Comparison of ENCODE assay signal across 1 cellular context in the genomic region with DNA sequence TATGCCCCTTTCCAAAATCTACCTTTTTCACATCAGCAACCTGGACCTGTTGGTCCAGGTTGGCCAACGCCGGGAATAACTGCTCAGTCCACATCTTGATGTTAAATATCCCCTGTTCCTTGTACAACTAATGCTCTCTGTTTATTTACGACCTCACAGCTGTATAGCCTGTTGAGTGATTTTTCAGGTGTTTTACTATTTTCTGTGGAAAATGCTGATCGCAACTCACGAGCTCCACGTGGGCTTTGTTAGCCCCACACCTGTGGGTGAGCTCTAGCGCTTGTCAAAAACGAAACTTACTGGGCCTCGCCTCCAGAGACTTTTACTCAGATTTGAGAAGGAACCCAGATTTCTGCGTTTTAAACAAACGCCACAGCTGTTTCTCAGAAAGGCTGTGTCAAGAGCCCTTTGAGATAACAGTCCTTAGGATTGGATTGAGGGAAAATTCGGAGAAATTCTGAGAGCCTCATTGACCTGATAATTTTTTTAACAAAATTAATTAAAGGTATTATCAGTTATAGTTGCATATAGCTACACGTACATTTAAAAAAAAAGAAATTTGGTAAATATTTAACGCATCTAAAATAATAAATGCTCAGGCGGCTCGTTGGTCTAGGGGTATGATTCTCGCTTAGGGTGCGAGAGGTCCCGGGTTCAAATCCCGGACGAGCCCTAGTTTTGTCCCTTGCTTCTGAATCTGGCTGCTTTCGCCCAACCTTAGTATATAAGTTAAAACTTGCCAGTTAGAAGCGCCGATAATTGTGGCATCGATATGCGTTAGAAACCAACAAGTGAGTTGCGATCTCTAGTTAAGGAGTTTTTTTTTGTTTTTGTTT.
TF ChIP-seq lines count a peak whose summit lies in the region.

No MANE protein-coding gene starts in this region.

TF ChIP-seq in HepG2, 621 proteins besides CTCF, POLR2A, EP300 and RAD21 (continued from another document and continues in another):
- TF ChIP-seq RELA (CRISPR knock-in tag; IDR thresholded peaks at IDR 0.05) (no peak), FIP1L1 (IDR thresholded peaks at IDR 0.05; ENCODE audit: borderline replicate concordance, insufficient read depth, low read depth, low read length) (no peak), ZKSCAN1 (IDR thresholded peaks at IDR 0.05; ENCODE audit: low read length) (0 out of 2 replicates have a peak, but pooled peaks have one; percentile 21), SRF (IDR thresholded peaks at IDR 0.05; ENCODE audit: low read depth, low read length) (no peak), ZNF510 (CRISPR knock-in tag; IDR thresholded peaks at IDR 0.05; ENCODE audit: low read depth) (no peak), TRIM24 (CRISPR knock-in tag; IDR thresholded peaks at IDR 0.05) (no peak), DPF2 (CRISPR knock-in tag; IDR thresholded peaks at IDR 0.05; ENCODE audit: borderline replicate concordance, low read depth) (no peak), ZNF256 (CRISPR knock-in tag; conservative IDR thresholded peaks at IDR 0.05) (no peak), ZNF607 (CRISPR knock-in tag; IDR thresholded peaks at IDR 0.05; ENCODE audit: borderline replicate concordance) (no peak), BRD4 (CRISPR knock-in tag; IDR thresholded peaks at IDR 0.05) (no peak), TBX2 (CRISPR knock-in tag; IDR thresholded peaks at IDR 0.05; ENCODE audit: borderline replicate concordance) (no peak), HCFC1 (IDR thresholded peaks at IDR 0.05; ENCODE audit: low read depth, low read length) (no peak), ELF1 (CRISPR knock-in tag; IDR thresholded peaks at IDR 0.05) (no peak), HHEX (CRISPR knock-in tag; IDR thresholded peaks at IDR 0.05) (no peak), ZNF337 (CRISPR knock-in tag; IDR thresholded peaks at IDR 0.05; ENCODE audit: borderline replicate concordance, low read depth) (no peak), SPEN (CRISPR knock-in tag; IDR thresholded peaks at IDR 0.05; ENCODE audit: low read depth) (no peak), ARNTL (CRISPR knock-in tag; IDR thresholded peaks at IDR 0.05) (no peak), THAP11 (CRISPR knock-in tag; IDR thresholded peaks at IDR 0.05) (peak; percentile 6; the same call in 1 of the 2 replicates), ZNF331 (CRISPR knock-in tag; IDR thresholded peaks at IDR 0.05) (0 out of 2 replicates have a peak, but pooled peaks have one; percentile 65), ZFYVE20 (CRISPR knock-in tag; IDR thresholded peaks at IDR 0.05; ENCODE audit: borderline replicate concordance, low read depth) (no peak), ADNP (CRISPR knock-in tag; IDR thresholded peaks at IDR 0.05) (no peak), FOXK1 (CRISPR knock-in tag; IDR thresholded peaks at IDR 0.05; ENCODE audit: borderline replicate concordance, low read depth) (no peak), MEIS2 (CRISPR knock-in tag; IDR thresholded peaks at IDR 0.05) (no peak), ZBTB7B (CRISPR knock-in tag; IDR thresholded peaks at IDR 0.05) (0 out of 2 replicates have a peak, but pooled peaks have one; percentile 25), ZNF614 (CRISPR knock-in tag; IDR thresholded peaks at IDR 0.05; ENCODE audit: borderline replicate concordance) (peak; percentile 42; the same call in 1 of the 2 replicates), CBX1 (IDR thresholded peaks at IDR 0.05; ENCODE audit: low read depth) (no peak)
- TF ChIP-seq, protein P1, sequence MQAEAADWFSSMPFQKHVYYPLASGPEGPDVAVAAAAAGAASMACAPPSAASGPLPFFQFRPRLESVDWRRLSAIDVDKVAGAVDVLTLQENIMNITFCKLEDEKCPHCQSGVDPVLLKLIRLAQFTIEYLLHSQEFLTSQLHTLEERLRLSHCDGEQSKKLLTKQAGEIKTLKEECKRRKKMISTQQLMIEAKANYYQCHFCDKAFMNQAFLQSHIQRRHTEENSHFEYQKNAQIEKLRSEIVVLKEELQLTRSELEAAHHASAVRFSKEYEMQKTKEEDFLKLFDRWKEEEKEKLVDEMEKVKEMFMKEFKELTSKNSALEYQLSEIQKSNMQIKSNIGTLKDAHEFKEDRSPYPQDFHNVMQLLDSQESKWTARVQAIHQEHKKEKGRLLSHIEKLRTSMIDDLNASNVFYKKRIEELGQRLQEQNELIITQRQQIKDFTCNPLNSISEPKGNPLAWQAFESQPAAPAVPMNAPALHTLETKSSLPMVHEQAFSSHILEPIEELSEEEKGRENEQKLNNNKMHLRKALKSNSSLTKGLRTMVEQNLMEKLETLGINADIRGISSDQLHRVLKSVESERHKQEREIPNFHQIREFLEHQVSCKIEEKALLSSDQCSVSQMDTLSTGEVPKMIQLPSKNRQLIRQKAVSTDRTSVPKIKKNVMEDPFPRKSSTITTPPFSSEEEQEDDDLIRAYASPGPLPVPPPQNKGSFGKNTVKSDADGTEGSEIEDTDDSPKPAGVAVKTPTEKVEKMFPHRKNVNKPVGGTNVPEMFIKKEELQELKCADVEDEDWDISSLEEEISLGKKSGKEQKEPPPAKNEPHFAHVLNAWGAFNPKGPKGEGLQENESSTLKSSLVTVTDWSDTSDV (CRISPR knock-in tag; IDR thresholded peaks at IDR 0.05) = no peak
- TF ChIP-seq, protein P2, sequence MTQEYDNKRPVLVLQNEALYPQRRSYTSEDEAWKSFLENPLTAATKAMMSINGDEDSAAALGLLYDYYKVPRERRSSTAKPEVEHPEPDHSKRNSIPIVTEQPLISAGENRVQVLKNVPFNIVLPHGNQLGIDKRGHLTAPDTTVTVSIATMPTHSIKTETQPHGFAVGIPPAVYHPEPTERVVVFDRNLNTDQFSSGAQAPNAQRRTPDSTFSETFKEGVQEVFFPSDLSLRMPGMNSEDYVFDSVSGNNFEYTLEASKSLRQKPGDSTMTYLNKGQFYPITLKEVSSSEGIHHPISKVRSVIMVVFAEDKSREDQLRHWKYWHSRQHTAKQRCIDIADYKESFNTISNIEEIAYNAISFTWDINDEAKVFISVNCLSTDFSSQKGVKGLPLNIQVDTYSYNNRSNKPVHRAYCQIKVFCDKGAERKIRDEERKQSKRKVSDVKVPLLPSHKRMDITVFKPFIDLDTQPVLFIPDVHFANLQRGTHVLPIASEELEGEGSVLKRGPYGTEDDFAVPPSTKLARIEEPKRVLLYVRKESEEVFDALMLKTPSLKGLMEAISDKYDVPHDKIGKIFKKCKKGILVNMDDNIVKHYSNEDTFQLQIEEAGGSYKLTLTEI (CRISPR knock-in tag; conservative IDR thresholded peaks at IDR 0.05) = no peak
- TF ChIP-seq, protein P3, sequence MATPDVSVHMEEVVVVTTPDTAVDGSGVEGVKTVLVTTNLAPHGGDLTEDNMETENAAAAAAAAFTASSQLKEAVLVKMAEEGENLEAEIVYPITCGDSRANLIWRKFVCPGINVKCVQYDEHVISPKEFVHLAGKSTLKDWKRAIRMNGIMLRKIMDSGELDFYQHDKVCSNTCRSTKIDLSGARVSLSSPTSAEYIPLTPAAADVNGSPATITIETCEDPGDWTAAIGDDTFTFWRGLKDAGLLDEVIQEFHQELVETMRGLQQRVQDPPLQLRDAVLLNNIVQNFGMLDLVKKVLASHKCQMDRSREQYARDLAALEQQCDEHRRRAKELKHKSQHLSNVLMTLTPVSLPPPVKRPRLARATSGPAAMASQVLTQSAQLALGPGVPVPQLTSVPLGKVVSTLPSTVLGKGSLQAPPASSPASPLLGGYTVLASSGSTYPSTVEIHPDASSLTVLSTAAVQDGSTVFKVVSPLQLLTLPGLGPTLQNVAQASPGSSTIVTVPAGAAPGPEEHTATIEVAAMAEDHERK (CRISPR knock-in tag; IDR thresholded peaks at IDR 0.05; ENCODE audit: low read depth) = no peak
- TF ChIP-seq, protein P4, sequence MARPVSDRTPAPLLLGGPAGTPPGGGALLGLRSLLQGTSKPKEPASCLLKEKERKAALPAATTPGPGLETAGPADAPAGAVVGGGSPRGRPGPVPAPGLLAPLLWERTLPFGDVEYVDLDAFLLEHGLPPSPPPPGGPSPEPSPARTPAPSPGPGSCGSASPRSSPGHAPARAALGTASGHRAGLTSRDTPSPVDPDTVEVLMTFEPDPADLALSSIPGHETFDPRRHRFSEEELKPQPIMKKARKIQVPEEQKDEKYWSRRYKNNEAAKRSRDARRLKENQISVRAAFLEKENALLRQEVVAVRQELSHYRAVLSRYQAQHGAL (CRISPR knock-in tag; IDR thresholded peaks at IDR 0.05; ENCODE audit: not compliant biosample characterization) = no peak
- TF ChIP-seq, protein P5, sequence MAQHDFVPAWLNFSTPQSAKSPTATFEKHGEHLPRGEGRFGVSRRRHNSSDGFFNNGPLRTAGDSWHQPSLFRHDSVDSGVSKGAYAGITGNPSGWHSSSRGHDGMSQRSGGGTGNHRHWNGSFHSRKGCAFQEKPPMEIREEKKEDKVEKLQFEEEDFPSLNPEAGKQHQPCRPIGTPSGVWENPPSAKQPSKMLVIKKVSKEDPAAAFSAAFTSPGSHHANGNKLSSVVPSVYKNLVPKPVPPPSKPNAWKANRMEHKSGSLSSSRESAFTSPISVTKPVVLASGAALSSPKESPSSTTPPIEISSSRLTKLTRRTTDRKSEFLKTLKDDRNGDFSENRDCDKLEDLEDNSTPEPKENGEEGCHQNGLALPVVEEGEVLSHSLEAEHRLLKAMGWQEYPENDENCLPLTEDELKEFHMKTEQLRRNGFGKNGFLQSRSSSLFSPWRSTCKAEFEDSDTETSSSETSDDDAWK (CRISPR knock-in tag; IDR thresholded peaks at IDR 0.05) = no peak
- TF ChIP-seq, protein P6, sequence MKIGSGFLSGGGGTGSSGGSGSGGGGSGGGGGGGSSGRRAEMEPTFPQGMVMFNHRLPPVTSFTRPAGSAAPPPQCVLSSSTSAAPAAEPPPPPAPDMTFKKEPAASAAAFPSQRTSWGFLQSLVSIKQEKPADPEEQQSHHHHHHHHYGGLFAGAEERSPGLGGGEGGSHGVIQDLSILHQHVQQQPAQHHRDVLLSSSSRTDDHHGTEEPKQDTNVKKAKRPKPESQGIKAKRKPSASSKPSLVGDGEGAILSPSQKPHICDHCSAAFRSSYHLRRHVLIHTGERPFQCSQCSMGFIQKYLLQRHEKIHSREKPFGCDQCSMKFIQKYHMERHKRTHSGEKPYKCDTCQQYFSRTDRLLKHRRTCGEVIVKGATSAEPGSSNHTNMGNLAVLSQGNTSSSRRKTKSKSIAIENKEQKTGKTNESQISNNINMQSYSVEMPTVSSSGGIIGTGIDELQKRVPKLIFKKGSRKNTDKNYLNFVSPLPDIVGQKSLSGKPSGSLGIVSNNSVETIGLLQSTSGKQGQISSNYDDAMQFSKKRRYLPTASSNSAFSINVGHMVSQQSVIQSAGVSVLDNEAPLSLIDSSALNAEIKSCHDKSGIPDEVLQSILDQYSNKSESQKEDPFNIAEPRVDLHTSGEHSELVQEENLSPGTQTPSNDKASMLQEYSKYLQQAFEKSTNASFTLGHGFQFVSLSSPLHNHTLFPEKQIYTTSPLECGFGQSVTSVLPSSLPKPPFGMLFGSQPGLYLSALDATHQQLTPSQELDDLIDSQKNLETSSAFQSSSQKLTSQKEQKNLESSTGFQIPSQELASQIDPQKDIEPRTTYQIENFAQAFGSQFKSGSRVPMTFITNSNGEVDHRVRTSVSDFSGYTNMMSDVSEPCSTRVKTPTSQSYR (CRISPR knock-in tag; IDR thresholded peaks at IDR 0.05; ENCODE audit: borderline replicate concordance) = no peak
- TF ChIP-seq, protein P7, sequence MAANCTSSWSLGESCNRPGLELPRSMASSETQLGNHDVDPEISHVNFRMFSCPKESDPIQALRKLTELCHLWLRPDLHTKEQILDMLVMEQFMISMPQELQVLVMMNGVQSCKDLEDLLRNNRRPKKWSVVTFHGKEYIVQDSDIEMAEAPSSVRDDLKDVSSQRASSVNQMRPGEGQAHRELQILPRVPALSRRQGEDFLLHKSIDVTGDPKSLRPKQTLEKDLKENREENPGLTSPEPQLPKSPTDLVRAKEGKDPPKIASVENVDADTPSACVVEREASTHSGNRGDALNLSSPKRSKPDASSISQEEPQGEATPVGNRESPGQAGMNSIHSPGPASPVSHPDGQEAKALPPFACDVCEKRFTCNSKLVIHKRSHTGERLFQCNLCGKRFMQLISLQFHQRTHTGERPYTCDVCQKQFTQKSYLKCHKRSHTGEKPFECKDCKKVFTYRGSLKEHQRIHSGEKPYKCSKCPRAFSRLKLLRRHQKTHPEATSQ (CRISPR knock-in tag; IDR thresholded peaks at IDR 0.05; ENCODE audit: borderline replicate concordance) = no peak; the same call in none of the 2 replicates
- TF ChIP-seq, protein P8, sequence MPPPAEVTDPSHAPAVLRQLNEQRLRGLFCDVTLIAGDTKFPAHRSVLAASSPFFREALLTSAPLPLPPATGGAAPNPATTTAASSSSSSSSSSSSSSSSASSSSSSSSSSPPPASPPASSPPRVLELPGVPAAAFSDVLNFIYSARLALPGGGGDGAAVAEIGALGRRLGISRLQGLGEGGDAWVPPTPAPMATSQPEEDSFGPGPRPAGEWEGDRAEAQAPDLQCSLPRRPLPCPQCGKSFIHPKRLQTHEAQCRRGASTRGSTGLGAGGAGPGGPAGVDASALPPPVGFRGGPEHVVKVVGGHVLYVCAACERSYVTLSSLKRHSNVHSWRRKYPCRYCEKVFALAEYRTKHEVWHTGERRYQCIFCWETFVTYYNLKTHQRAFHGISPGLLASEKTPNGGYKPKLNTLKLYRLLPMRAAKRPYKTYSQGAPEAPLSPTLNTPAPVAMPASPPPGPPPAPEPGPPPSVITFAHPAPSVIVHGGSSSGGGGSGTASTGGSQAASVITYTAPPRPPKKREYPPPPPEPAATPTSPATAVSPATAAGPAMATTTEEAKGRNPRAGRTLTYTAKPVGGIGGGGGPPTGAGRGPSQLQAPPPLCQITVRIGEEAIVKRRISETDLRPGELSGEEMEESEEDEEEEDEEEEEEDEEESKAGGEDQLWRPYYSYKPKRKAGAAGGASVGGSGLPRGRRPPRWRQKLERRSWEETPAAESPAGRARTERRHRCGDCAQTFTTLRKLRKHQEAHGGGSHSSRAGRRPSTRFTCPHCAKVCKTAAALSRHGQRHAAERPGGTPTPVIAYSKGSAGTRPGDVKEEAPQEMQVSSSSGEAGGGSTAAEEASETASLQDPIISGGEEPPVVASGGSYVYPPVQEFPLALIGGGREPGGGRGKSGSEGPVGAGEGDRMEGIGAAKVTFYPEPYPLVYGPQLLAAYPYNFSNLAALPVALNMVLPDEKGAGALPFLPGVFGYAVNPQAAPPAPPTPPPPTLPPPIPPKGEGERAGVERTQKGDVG (CRISPR knock-in tag; IDR thresholded peaks at IDR 0.05; ENCODE audit: borderline replicate concordance) = no peak; the same call in 1 of the 2 replicates
- TF ChIP-seq, protein P9, sequence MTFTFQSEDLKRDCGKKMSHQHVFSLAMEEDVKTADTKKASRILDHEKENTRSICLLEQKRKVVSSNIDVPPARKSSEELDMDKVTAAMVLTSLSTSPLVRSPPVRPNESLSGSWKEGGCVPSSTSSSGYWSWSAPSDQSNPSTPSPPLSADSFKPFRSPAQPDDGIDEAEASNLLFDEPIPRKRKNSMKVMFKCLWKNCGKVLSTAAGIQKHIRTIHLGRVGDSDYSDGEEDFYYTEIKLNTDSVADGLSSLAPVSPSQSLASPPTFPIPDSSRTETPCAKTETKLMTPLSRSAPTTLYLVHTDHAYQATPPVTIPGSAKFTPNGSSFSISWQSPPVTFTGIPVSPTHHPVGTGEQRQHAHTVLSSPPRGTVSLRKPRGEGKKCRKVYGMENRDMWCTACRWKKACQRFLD (CRISPR knock-in tag; IDR thresholded peaks at IDR 0.05; ENCODE audit: borderline replicate concordance) = no peak
- TF ChIP-seq, protein P10, sequence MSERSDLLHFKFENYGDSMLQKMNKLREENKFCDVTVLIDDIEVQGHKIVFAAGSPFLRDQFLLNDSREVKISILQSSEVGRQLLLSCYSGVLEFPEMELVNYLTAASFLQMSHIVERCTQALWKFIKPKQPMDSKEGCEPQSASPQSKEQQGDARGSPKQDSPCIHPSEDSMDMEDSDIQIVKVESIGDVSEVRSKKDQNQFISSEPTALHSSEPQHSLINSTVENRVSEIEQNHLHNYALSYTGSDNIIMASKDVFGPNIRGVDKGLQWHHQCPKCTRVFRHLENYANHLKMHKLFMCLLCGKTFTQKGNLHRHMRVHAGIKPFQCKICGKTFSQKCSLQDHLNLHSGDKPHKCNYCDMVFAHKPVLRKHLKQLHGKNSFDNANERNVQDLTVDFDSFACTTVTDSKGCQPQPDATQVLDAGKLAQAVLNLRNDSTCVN (CRISPR knock-in tag; IDR thresholded peaks at IDR 0.05; ENCODE audit: borderline replicate concordance) = no peak
